ENCODE assay signal across 11 cellular contexts in genomic region chr15:75167588-75168076, GRCh38. TPM values are rescaled to one million over a fixed set of nuclear protein-coding genes. Genes with fewer than 3 reads are reported as not detected.
DNase-seq lines count a peak whose midpoint lies in the region; ATAC-seq and TF ChIP-seq lines count a peak whose summit lies in the region.
"Had no signal": no experiment of that assay in that cellular context is flagged by ENCODE, and none has a peak within 500 bp of the region (broad histone marks: within the 10 kb centered on the region; RNA-seq: fewer than 3 reads in every experiment).

No MANE protein-coding gene starts in this region.

- no peak overlapping the region for H2AFZ ChIP-seq in neural progenitor cell (replicated peaks)

- POLR2A ChIA-PET in activated CD4-positive, alpha-beta T cell treated with anti-CD3 and anti-CD28 coated beads, Interleukin-2, amount 10 ng/mL, durations not matched to agents 7 days and 5 days (lab: Charles Lee), result no interaction called here

- no peaks in the 10 kb centered on the region for H3F3A ChIP-seq in neural progenitor cell (ENCODE audit: low read depth)

- H3K27ac ChIP-seq in neural progenitor cell, result no peak overlapping the region
- H3K27ac ChIP-seq: esophagus muscularis mucosa had no signal

- H3K4me1 Mint-ChIP-seq in activated CD4-positive, alpha-beta T cell treated with anti-CD3 and anti-CD28 coated beads, Interleukin-2, amount 10 ng/mL, durations not matched to agents 7 days and 5 days, result peaks cover 45% of the 10 kb centered on the region
- no peaks in the 10 kb centered on the region for H3K4me1 Mint-ChIP-seq in neural progenitor cell

- peaks cover 12% of the 10 kb centered on the region for H3K36me3 Mint-ChIP-seq in activated CD4-positive, alpha-beta T cell treated with anti-CD3 and anti-CD28 coated beads, Interleukin-2, amount 10 ng/mL, durations not matched to agents 7 days and 5 days (ENCODE audit: low read depth)
- no peaks in the 10 kb centered on the region for H3K36me3 Mint-ChIP-seq in neural progenitor cell

- in situ Hi-C loops in astrocyte of the spinal cord (cut with HindIII; ENCODE audit: low sequenced_read_pairs), result no loop called here

- H3K4me3 Mint-ChIP-seq in activated CD4-positive, alpha-beta T cell treated with anti-CD3 and anti-CD28 coated beads, Interleukin-2, amount 10 ng/mL, durations not matched to agents 7 days and 5 days, result no peak overlapping the region
- no peak overlapping the region for H3K4me3 Mint-ChIP-seq in neural progenitor cell

- no peaks in the 10 kb centered on the region for H3K79me2 ChIP-seq in neural progenitor cell (ENCODE audit: low read depth)

- H3K27ac Mint-ChIP-seq in activated CD4-positive, alpha-beta T cell treated with anti-CD3 and anti-CD28 coated beads, Interleukin-2, amount 10 ng/mL, durations not matched to agents 7 days and 5 days, result no peak overlapping the region
- H3K27ac Mint-ChIP-seq in neural progenitor cell, result no peak overlapping the region

- H3K36me3 ChIP-seq in neural progenitor cell, result no peaks in the 10 kb centered on the region
- H3K36me3 ChIP-seq: esophagus muscularis mucosa had no signal

- TF ChIP-seq CTCF in astrocyte of the spinal cord (IDR thresholded peaks at IDR 0.05; ENCODE audit: low read depth, low read length) (no peak), neural progenitor cell (IDR thresholded peaks at IDR 0.05) (no peak)

- H3K27me3 Mint-ChIP-seq in activated CD4-positive, alpha-beta T cell treated with anti-CD3 and anti-CD28 coated beads, Interleukin-2, amount 10 ng/mL, durations not matched to agents 7 days and 5 days, result peaks cover 6% of the 10 kb centered on the region
- H3K27me3 Mint-ChIP-seq in neural progenitor cell (ENCODE audit: insufficient read depth, low read depth), result peaks cover 5% of the 10 kb centered on the region

- H3K9me3 ChIP-seq in neural progenitor cell (ENCODE audit: low read depth), result no peaks in the 10 kb centered on the region

- H3K4me3 ChIP-seq in astrocyte of the spinal cord (ENCODE audit: low read depth, low read length) (no peak overlapping the region), neural progenitor cell (no peak overlapping the region)
- H3K4me3 ChIP-seq: esophagus muscularis mucosa had no signal

- H3K9me3 Mint-ChIP-seq in activated CD4-positive, alpha-beta T cell treated with anti-CD3 and anti-CD28 coated beads, Interleukin-2, amount 10 ng/mL, durations not matched to agents 7 days and 5 days, result peaks cover 21% of the 10 kb centered on the region
- H3K9me3 Mint-ChIP-seq in neural progenitor cell, result peaks cover 13% of the 10 kb centered on the region

- no peak overlapping the region for H3K4me2 ChIP-seq in neural progenitor cell

- peak; percentile 64 for DNase-seq in activated CD4-positive, alpha-beta T cell treated with anti-CD3 and anti-CD28 coated beads for 48 hours
- DNase-seq in activated CD4-positive, alpha-beta T cell treated with anti-CD3 and anti-CD28 coated beads, Interleukin-2, amount 10 ng/mL, durations not matched to agents 7 days and 5 days, result no peak
- DNase-seq in NCI-H82 (lab: John Stamatoyannopoulos, UW) (peak; percentile 41), astrocyte of the spinal cord (ENCODE audit: low read depth, low spot score) (peak; percentile 55), mesenteric fat pad (ENCODE audit: low spot score) (peak; percentile 28), neural progenitor cell (ENCODE audit: low spot score) (no peak), DMS153 (lab: John Stamatoyannopoulos, UW) (no peak)
- DNase-seq: NCI-H1105, NCI-H69 had no signal

- no peak overlapping the region for H3K9ac ChIP-seq in neural progenitor cell

- H4K20me1 ChIP-seq in neural progenitor cell (ENCODE audit: low read depth), result no peaks in the 10 kb centered on the region

- CTCF ChIA-PET in activated CD4-positive, alpha-beta T cell treated with anti-CD3 and anti-CD28 coated beads, Interleukin-2, amount 10 ng/mL, durations not matched to agents 7 days and 5 days (lab: Charles Lee), result no interaction called here

- no peak for ATAC-seq in GM21528 (IDR thresholded peaks at IDR 0.05; ENCODE audit: low FRiP score, unreplicated experiment)

- no peaks in the 10 kb centered on the region for H3K4me1 ChIP-seq in neural progenitor cell
- H3K4me1 ChIP-seq: esophagus muscularis mucosa had no signal

- no peaks in the 10 kb centered on the region for H3K27me3 ChIP-seq in neural progenitor cell
- H3K27me3 ChIP-seq: esophagus muscularis mucosa had no signal

RNA-seq across cellular contexts. Expression of gene C15orf39, which starts 34.0 kb away (rescaled TPM):
- 10 to 100 TPM; 47.0 to 48.6 TPM for total RNA-seq in activated CD4-positive, alpha-beta T cell treated with anti-CD3 and anti-CD28 coated beads, Interleukin-2, amount 10 ng/mL, durations not matched to agents 7 days and 5 days
- 31.7 TPM for total RNA-seq in mesenteric fat pad
- 1.2 and 7.1 TPM in 2 replicates for total RNA-seq in neural progenitor cell (ENCODE audit: low replicate concordance)

Comparison
In these comparisons a context has a peak if more than half of its experiments do, and no peak if none do; other contexts are left out.
1. DNase-seq: peak in activated CD4-positive, alpha-beta T cell treated with anti-CD3 and anti-CD28 coated beads for 48 hours (single experiment), NCI-H82 (single experiment), astrocyte of the spinal cord (single experiment) and mesenteric fat pad (single experiment); none in activated CD4-positive, alpha-beta T cell treated with anti-CD3 and anti-CD28 coated beads, Interleukin-2, amount 10 ng/mL, durations not matched to agents 7 days and 5 days (single experiment), neural progenitor cell (single experiment) and DMS153 (single experiment).